ENCODE assay signal across 1 cellular context in genomic region chr19:46513461-46514236, GRCh38.
TF ChIP-seq lines count a peak whose summit lies in the region.

No MANE protein-coding gene starts in this region.

TF ChIP-seq in HEK293, 187 proteins besides CTCF, POLR2A, EP300 and RAD21 (continued from another document):
- TF ChIP-seq ZNF580 (tag by site-specific recombination; IDR thresholded peaks at IDR 0.05) (peak; percentile 83), ZNF433 (tag by site-specific recombination; IDR thresholded peaks at IDR 0.05; ENCODE audit: low read depth) (no peak), ZNF280D (tag by site-specific recombination; IDR thresholded peaks at IDR 0.05) (0 out of 2 replicates have a peak, but pooled peaks have one; percentile 31), ZFP37 (tag by site-specific recombination; IDR thresholded peaks at IDR 0.05) (no peak), ZNF24 (tag by site-specific recombination; IDR thresholded peaks at IDR 0.05) (0 out of 2 replicates have a peak, but pooled peaks have one; percentile 45)
